1 cellular context compared by ENCODE assay signal in the genomic region with DNA sequence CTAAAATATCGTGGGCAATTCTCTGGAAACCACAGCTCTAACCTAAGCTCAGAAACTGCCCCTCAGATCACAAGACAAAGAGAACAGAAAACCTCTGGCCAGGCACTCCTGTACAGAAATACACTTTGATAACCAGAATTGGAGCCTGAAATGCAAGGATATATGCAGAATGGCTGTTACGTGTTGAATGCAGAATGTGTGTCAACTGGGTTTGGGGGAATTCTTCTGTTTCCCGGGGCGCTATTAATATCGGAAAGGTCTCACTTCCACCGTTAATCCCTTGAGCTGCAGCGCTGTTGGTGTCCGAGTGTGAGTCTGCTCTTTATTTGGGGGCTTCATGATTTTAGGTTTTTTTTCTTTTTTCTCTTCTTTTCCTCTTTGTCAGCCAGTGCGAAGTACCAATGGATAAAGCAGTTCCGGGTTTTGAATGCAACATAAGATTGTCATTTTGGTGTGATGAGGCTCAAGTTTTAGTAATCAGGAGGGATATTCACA.
TF ChIP-seq lines count a peak whose summit lies in the region.

No MANE protein-coding gene starts in this region.

TF ChIP-seq in GM23338, 12 proteins besides CTCF, POLR2A, EP300 and RAD21 (continued from another document):
- TF ChIP-seq, protein P1, sequence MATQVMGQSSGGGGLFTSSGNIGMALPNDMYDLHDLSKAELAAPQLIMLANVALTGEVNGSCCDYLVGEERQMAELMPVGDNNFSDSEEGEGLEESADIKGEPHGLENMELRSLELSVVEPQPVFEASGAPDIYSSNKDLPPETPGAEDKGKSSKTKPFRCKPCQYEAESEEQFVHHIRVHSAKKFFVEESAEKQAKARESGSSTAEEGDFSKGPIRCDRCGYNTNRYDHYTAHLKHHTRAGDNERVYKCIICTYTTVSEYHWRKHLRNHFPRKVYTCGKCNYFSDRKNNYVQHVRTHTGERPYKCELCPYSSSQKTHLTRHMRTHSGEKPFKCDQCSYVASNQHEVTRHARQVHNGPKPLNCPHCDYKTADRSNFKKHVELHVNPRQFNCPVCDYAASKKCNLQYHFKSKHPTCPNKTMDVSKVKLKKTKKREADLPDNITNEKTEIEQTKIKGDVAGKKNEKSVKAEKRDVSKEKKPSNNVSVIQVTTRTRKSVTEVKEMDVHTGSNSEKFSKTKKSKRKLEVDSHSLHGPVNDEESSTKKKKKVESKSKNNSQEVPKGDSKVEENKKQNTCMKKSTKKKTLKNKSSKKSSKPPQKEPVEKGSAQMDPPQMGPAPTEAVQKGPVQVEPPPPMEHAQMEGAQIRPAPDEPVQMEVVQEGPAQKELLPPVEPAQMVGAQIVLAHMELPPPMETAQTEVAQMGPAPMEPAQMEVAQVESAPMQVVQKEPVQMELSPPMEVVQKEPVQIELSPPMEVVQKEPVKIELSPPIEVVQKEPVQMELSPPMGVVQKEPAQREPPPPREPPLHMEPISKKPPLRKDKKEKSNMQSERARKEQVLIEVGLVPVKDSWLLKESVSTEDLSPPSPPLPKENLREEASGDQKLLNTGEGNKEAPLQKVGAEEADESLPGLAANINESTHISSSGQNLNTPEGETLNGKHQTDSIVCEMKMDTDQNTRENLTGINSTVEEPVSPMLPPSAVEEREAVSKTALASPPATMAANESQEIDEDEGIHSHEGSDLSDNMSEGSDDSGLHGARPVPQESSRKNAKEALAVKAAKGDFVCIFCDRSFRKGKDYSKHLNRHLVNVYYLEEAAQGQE (IDR thresholded peaks at IDR 0.05; ENCODE audit: unreplicated experiment), result no peak
- TF ChIP-seq NANOG (IDR thresholded peaks at IDR 0.05; ENCODE audit: borderline replicate concordance), result no peak
- TF ChIP-seq ZNF114 (CRISPR knock-in tag; IDR thresholded peaks at IDR 0.05), result no peak
- no peak for TF ChIP-seq JUNB (IDR thresholded peaks at IDR 0.05; ENCODE audit: unreplicated experiment)
- TF ChIP-seq EZH2 (IDR thresholded peaks at IDR 0.05; ENCODE audit: low read depth, unreplicated experiment), result no peak
- no peak for TF ChIP-seq CREB1 (CRISPR knock-in tag; IDR thresholded peaks at IDR 0.05; ENCODE audit: low read depth)
- TF ChIP-seq, protein P2, sequence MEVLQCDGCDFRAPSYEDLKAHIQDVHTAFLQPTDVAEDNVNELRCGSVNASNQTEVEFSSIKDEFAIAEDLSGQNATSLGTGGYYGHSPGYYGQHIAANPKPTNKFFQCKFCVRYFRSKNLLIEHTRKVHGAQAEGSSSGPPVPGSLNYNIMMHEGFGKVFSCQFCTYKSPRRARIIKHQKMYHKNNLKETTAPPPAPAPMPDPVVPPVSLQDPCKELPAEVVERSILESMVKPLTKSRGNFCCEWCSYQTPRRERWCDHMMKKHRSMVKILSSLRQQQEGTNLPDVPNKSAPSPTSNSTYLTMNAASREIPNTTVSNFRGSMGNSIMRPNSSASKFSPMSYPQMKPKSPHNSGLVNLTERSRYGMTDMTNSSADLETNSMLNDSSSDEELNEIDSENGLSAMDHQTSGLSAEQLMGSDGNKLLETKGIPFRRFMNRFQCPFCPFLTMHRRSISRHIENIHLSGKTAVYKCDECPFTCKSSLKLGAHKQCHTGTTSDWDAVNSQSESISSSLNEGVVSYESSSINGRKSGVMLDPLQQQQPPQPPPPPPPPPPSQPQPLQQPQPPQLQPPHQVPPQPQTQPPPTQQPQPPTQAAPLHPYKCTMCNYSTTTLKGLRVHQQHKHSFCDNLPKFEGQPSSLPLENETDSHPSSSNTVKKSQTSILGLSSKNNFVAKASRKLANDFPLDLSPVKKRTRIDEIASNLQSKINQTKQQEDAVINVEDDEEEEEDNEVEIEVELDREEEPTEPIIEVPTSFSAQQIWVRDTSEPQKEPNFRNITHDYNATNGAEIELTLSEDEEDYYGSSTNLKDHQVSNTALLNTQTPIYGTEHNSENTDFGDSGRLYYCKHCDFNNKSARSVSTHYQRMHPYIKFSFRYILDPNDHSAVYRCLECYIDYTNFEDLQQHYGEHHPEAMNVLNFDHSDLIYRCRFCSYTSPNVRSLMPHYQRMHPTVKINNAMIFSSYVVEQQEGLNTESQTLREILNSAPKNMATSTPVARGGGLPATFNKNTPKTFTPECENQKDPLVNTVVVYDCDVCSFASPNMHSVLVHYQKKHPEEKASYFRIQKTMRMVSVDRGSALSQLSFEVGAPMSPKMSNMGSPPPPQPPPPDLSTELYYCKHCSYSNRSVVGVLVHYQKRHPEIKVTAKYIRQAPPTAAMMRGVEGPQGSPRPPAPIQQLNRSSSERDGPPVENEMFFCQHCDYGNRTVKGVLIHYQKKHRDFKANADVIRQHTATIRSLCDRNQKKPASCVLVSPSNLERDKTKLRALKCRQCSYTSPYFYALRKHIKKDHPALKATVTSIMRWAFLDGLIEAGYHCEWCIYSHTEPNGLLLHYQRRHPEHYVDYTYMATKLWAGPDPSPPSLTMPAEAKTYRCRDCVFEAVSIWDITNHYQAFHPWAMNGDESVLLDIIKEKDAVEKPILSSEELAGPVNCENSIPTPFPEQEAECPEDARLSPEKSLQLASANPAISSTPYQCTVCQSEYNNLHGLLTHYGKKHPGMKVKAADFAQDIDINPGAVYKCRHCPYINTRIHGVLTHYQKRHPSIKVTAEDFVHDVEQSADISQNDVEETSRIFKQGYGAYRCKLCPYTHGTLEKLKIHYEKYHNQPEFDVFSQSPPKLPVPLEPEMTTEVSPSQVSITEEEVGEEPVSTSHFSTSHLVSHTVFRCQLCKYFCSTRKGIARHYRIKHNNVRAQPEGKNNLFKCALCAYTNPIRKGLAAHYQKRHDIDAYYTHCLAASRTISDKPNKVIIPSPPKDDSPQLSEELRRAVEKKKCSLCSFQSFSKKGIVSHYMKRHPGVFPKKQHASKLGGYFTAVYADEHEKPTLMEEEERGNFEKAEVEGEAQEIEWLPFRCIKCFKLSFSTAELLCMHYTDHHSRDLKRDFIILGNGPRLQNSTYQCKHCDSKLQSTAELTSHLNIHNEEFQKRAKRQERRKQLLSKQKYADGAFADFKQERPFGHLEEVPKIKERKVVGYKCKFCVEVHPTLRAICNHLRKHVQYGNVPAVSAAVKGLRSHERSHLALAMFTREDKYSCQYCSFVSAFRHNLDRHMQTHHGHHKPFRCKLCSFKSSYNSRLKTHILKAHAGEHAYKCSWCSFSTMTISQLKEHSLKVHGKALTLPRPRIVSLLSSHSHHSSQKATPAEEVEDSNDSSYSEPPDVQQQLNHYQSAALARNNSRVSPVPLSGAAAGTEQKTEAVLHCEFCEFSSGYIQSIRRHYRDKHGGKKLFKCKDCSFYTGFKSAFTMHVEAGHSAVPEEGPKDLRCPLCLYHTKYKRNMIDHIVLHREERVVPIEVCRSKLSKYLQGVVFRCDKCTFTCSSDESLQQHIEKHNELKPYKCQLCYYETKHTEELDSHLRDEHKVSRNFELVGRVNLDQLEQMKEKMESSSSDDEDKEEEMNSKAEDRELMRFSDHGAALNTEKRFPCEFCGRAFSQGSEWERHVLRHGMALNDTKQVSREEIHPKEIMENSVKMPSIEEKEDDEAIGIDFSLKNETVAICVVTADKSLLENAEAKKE (CRISPR knock-in tag; IDR thresholded peaks at IDR 0.05), result no peak
- TF ChIP-seq EZH2phosphoT487 (IDR thresholded peaks at IDR 0.05; ENCODE audit: unreplicated experiment), result no peak
TF ChIP-seq in GM23338: peak in this region for 0.
